Comparison of ENCODE assay signal across 9 cellular contexts in the genomic region with DNA sequence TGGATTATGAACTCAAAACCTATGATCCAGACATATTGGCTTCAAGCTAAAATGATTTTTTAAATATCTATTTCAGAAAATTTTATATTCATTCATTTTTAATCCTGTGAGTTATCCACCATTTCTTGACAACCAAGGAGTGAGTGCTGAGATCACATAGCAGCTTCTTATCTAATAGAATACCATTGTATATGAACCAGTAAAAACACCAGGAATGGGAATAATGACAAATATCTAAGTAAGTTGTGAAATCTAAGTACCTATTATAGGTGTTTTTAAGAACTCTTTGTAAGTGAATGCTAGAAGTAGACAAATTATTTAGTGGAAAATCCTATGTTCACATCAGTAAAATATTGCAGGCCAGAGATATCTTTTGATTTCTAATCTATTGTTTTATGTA. TPM values are rescaled to one million over a fixed set of nuclear protein-coding genes. Genes with fewer than 3 reads are reported as not detected.
"Had no signal": no experiment of that assay in that cellular context is flagged by ENCODE, and none has a peak within 500 bp of the region (broad histone marks: within the 10 kb centered on the region; RNA-seq: fewer than 3 reads in every experiment).

No MANE protein-coding gene starts in this region.

- H3K4me3 ChIP-seq: GM23248, HAP-1 had no signal

- H3K4me1 ChIP-seq: HAP-1 had no signal

- H3K27ac ChIP-seq: GM23248 had no signal

- DNase-seq: GM23248, GOT3, H7, HFFc6, IMR-90 had no signal

- H3K9ac ChIP-seq: GM23248 had no signal

- H2AFZ ChIP-seq: GM23248 had no signal

- H3K9me3 ChIP-seq: HAP-1 had no signal

- ATAC-seq: HCT116 had no signal

- H3K36me3 ChIP-seq: HAP-1 had no signal

RNA-seq across cellular contexts. Expression of a gene that starts 8.2 kb away (rescaled TPM):
- total RNA-seq: H7 had no signal

RNA-seq across cellular contexts. Expression of a gene that starts 45.3 kb away (rescaled TPM):
- total RNA-seq: GM23248, H4, H7, HFFc6, HT-29, IMR-90 had no signal
- polyA plus RNA-seq: GM23248, IMR-90 had no signal
